In the genomic region with DNA sequence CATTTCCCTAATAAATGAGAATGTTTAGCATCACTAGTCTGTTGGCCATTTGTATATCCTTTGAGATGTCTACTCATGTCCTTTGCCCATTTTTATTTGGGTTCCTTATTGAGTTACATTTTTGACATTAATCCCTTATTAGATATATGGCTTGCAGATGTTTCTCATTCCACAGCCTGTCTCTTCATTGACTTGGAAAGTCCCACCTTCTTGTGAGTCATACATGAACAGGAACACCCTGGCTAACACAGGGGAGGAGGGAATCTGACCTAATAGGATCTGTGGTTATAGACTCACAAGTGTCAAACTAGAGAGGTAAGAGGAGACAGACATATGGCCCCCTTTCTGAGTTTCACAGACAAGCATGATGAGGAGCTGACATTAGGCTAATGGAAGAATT, we compare ENCODE assay signal across 16 cellular contexts. TPM values are rescaled to one million over a fixed set of nuclear protein-coding genes. Genes with fewer than 3 reads are reported as not detected.
DNase-seq lines count a peak whose midpoint lies in the region; ATAC-seq and TF ChIP-seq lines count a peak whose summit lies in the region.
"Had no signal": no experiment of that assay in that cellular context is flagged by ENCODE, and none has a peak within 500 bp of the region (broad histone marks: within the 10 kb centered on the region; RNA-seq: fewer than 3 reads in every experiment).

No MANE protein-coding gene starts in this region.

- TF ChIP-seq POLR2A in esophagus squamous epithelium (IDR thresholded peaks at IDR 0.05): no peak

- TF ChIP-seq CTCF in brain microvascular endothelial cell (IDR thresholded peaks at IDR 0.05; ENCODE audit: low read depth, low read length, missing control alignments) (no peak), esophagus squamous epithelium (IDR thresholded peaks at IDR 0.05) (no peak)

- H3K27ac ChIP-seq in brain microvascular endothelial cell (no peak overlapping the region), esophagus squamous epithelium (no peak overlapping the region)

- H3K36me3 ChIP-seq in MG63: no peaks in the 10 kb centered on the region
- no peaks in the 10 kb centered on the region for H3K36me3 ChIP-seq in brain microvascular endothelial cell (replicated peaks)
- H3K36me3 ChIP-seq in esophagus squamous epithelium: no peaks in the 10 kb centered on the region
- no peaks in the 10 kb centered on the region for H3K36me3 ChIP-seq in HAP-1 (replicated peaks)

- H3K9me3 ChIP-seq in MG63 (no peaks in the 10 kb centered on the region), esophagus squamous epithelium (no peaks in the 10 kb centered on the region), HAP-1 (no peaks in the 10 kb centered on the region)

- intact Hi-C loops in esophagus squamous epithelium (cut with DNase I): no loop called here

- no peaks in the 10 kb centered on the region for H3K27me3 ChIP-seq in MG63
- no peaks in the 10 kb centered on the region for H3K27me3 ChIP-seq in brain microvascular endothelial cell (replicated peaks)
- no peaks in the 10 kb centered on the region for H3K27me3 ChIP-seq in esophagus squamous epithelium
- H3K27me3 ChIP-seq in HAP-1 (ENCODE audit: low read depth): no peaks in the 10 kb centered on the region

- ATAC-seq in GM18870 (IDR thresholded peaks at IDR 0.05; ENCODE audit: unreplicated experiment): peak; percentile 83
- ATAC-seq in HG03378 (IDR thresholded peaks at IDR 0.05; ENCODE audit: unreplicated experiment): no peak
- ATAC-seq: activated CD4-positive, CD25-positive, alpha-beta regulatory T cell treated with anti-CD3 and anti-CD28 coated beads, Interleukin-2, amount 50 U/mL, for 24 hours; T-helper 17 cell had no signal

- H3K4me3 ChIP-seq in MG63 (no peak overlapping the region), brain microvascular endothelial cell (ENCODE audit: low read depth, low read length) (no peak overlapping the region), esophagus squamous epithelium (no peak overlapping the region), HAP-1 (no peak overlapping the region)

- peaks cover 0 to 21% (median 0%) of the 10 kb centered on the region in 3 donors for H3K4me1 ChIP-seq in esophagus squamous epithelium
- H3K4me1 ChIP-seq in HAP-1: peaks cover 3% of the 10 kb centered on the region; the same call in 1 of the 2 replicates

- in situ Hi-C loops in brain microvascular endothelial cell (cut with HindIII; ENCODE audit: low pct_ligation_motif_present, low sequenced_read_pairs): no loop called here
- in situ Hi-C loops in HAP-1 (cut with MboI; ENCODE audit: low sequenced_read_pairs): no loop called here

- DNase-seq in MG63 (peak; percentile 24), brain microvascular endothelial cell (peak; percentile 11), kidney tubule cell (ENCODE audit: low spot score) (peak; percentile 92), esophagus squamous epithelium (lab: John Stamatoyannopoulos, UW) (no peak), HAP-1 (ENCODE audit: low spot score in 2 of 2) (no peak)
- no peak for DNase-seq in stimulated activated naive CD4-positive, alpha-beta T cell (lab: John Stamatoyannopoulos, UW)
- DNase-seq: activated gamma-delta T cell, anterior cingulate cortex, NCI-H748 treated with DMSO at 0.1 percent for 48 hours, T-helper 17 cell had no signal

RNA-seq across cellular contexts. Expression of gene ZP4, which starts 11.5 kb away (rescaled TPM):
- total RNA-seq in MG63 (2014; rRNA removed; shearing (Covaris generic); ENCODE audit: low replicate concordance): not detected in 2 replicates
- total RNA-seq in esophagus squamous epithelium: not detected
- total RNA-seq: dermis microvascular lymphatic vessel endothelial cell, lung microvascular endothelial cell, subcutaneous adipose tissue, T-helper 17 cell had no signal

Comparison
In these comparisons a context has a peak if more than half of its experiments do, and no peak if none do; other contexts are left out.
1. DNase-seq: peak in MG63 (single experiment), brain microvascular endothelial cell (single experiment) and kidney tubule cell (single experiment); none in esophagus squamous epithelium (single experiment), HAP-1 (0 of 2) and stimulated activated naive CD4-positive, alpha-beta T cell (0 of 6).